Comparison of ENCODE assay signal across 17 cellular contexts in genomic region chr11:117912497-117912896, GRCh38. TPM values are rescaled to one million over a fixed set of nuclear protein-coding genes. Genes with fewer than 3 reads are reported as not detected.
DNase-seq lines count a peak whose midpoint lies in the region; ATAC-seq and TF ChIP-seq lines count a peak whose summit lies in the region.
"Had no signal": no experiment of that assay in that cellular context is flagged by ENCODE, and none has a peak within 500 bp of the region (broad histone marks: within the 10 kb centered on the region; RNA-seq: fewer than 3 reads in every experiment).

No MANE protein-coding gene starts in this region.

- DNase-seq in natural killer cell (no peak), posterior vena cava (ENCODE audit: low spot score) (peak; percentile 17), type B pancreatic cell (ENCODE audit: extremely low spot score, unreplicated experiment) (peak; percentile 24), heart left ventricle (no peak), MM.1S (no peak)
- no peak for DNase-seq in natural killer cell treated with Interleukin-12 subunit alpha and Interleukin-12 subunit beta and Interleukin-15 and Interleukin-18, amount 100 ng/mL, for 72 hours (ENCODE audit: low spot score)
- DNase-seq in activated naive CD8-positive, alpha-beta T cell treated with anti-CD3 and anti-CD28 coated beads, Interleukin-2, amount 50 U/mL, for 24 hours, result no peak
- DNase-seq: BE2C; CD4-positive, alpha-beta memory T cell; DMS79; EL; H7 had no signal

- H3K9ac ChIP-seq in MM.1S (ENCODE audit: low read length), result no peak overlapping the region

- no peaks in the 10 kb centered on the region for H3F3A ChIP-seq in MM.1S (ENCODE audit: insufficient read depth, low read length)

- no peak overlapping the region for H3K4me3 Mint-ChIP-seq in natural killer cell
- no peak overlapping the region for H3K4me3 Mint-ChIP-seq in natural killer cell treated with Interleukin-12 subunit alpha and Interleukin-12 subunit beta and Interleukin-15 and Interleukin-18, amount 100 ng/mL, for 72 hours
- H3K4me3 Mint-ChIP-seq in activated naive CD8-positive, alpha-beta T cell treated with anti-CD3 and anti-CD28 coated beads, Interleukin-2, amount 50 U/mL, for 24 hours, result no peak overlapping the region
- H3K4me3 Mint-ChIP-seq in type B pancreatic cell, result no peak overlapping the region
- H3K4me3 Mint-ChIP-seq: CD4-positive, alpha-beta memory T cell; GM23338 had no signal

- no peak overlapping the region for H3K4me2 ChIP-seq in MM.1S (ENCODE audit: low read depth, low read length)
- H3K4me2 ChIP-seq: A549, GM23338 had no signal

- H3K4me1 ChIP-seq in heart left ventricle, result peaks cover 0 to 4% (median 0%) of the 10 kb centered on the region in 12 donors
- H3K4me1 ChIP-seq in MM.1S (ENCODE audit: low read length), result no peaks in the 10 kb centered on the region

- intact Hi-C loops in natural killer cell (cut with micrococcal nuclease), result no loop called here
- intact Hi-C loops in posterior vena cava (cut with DNase I), result no loop called here
- intact Hi-C loops in heart left ventricle (cut with DNase I), result no loop called here

- H3K36me3 Mint-ChIP-seq in natural killer cell (no peaks in the 10 kb centered on the region), type B pancreatic cell (peaks cover 3% of the 10 kb centered on the region)
- no peaks in the 10 kb centered on the region for H3K36me3 Mint-ChIP-seq in natural killer cell treated with Interleukin-12 subunit alpha and Interleukin-12 subunit beta and Interleukin-15 and Interleukin-18, amount 100 ng/mL, for 72 hours
- H3K36me3 Mint-ChIP-seq in activated naive CD8-positive, alpha-beta T cell treated with anti-CD3 and anti-CD28 coated beads, Interleukin-2, amount 50 U/mL, for 24 hours (ENCODE audit: low read depth), result no peaks in the 10 kb centered on the region

- no peaks in the 10 kb centered on the region for H3K79me2 ChIP-seq in MM.1S (ENCODE audit: low read length)

- peaks cover 0 to 2% (median 0%) of the 10 kb centered on the region in 9 donors for H3K27me3 ChIP-seq in heart left ventricle
- H3K27me3 ChIP-seq in MM.1S (replicated peaks; ENCODE audit: insufficient read depth, low read length), result no peaks in the 10 kb centered on the region
- H3K27me3 ChIP-seq: BE2C had no signal

- peaks cover 0 to 12% of the 10 kb centered on the region in 2 donors for H3K27me3 Mint-ChIP-seq in natural killer cell (ENCODE audit: low read depth in 2 of 2)
- H3K27me3 Mint-ChIP-seq in natural killer cell treated with Interleukin-12 subunit alpha and Interleukin-12 subunit beta and Interleukin-15 and Interleukin-18, amount 100 ng/mL, for 72 hours, result peaks cover 0 to 3% of the 10 kb centered on the region in 2 donors
- H3K27me3 Mint-ChIP-seq in activated naive CD8-positive, alpha-beta T cell treated with anti-CD3 and anti-CD28 coated beads, Interleukin-2, amount 50 U/mL, for 24 hours, result no peaks in the 10 kb centered on the region
- H3K27me3 Mint-ChIP-seq in type B pancreatic cell, result peaks cover 12% of the 10 kb centered on the region

- H3K9me3 ChIP-seq in heart left ventricle (no peaks in the 10 kb centered on the region), MM.1S (replicated peaks; ENCODE audit: insufficient read depth, low read length) (no peaks in the 10 kb centered on the region)
- H3K9me3 ChIP-seq: A549, BE2C had no signal

- TF ChIP-seq CTCF in natural killer cell (IDR thresholded peaks at IDR 0.05), result no peak
- no peak for TF ChIP-seq CTCF in type B pancreatic cell (conservative IDR thresholded peaks at IDR 0.05)
- TF ChIP-seq CTCF in heart left ventricle (IDR thresholded peaks at IDR 0.05), result no peak
- TF ChIP-seq CTCF in MM.1S (IDR thresholded peaks at IDR 0.05; ENCODE audit: low read length), result no peak

- TF ChIP-seq POLR2A in heart left ventricle (IDR thresholded peaks at IDR 0.05), result no peak

- H3K27ac Mint-ChIP-seq in natural killer cell (no peak overlapping the region), type B pancreatic cell (no peak overlapping the region)
- H3K27ac Mint-ChIP-seq in natural killer cell treated with Interleukin-12 subunit alpha and Interleukin-12 subunit beta and Interleukin-15 and Interleukin-18, amount 100 ng/mL, for 72 hours, result no peak overlapping the region
- H3K27ac Mint-ChIP-seq in activated naive CD8-positive, alpha-beta T cell treated with anti-CD3 and anti-CD28 coated beads, Interleukin-2, amount 50 U/mL, for 24 hours, result no peak overlapping the region
- H3K27ac Mint-ChIP-seq: CD4-positive, alpha-beta memory T cell; GM23338 had no signal

- ATAC-seq in natural killer cell, result peak in 2 of 3 donors; percentile 41 to 50
- no peak for ATAC-seq in natural killer cell treated with Interleukin-12 subunit alpha and Interleukin-12 subunit beta and Interleukin-15 and Interleukin-18, amount 100 ng/mL, for 72 hours
- ATAC-seq in activated naive CD8-positive, alpha-beta T cell treated with anti-CD3 and anti-CD28 coated beads, Interleukin-2, amount 50 U/mL, for 24 hours, result peak; percentile 33
- ATAC-seq in heart left ventricle, result no peak
- ATAC-seq: A549, GM23338 had no signal

- H2AFZ ChIP-seq in MM.1S (ENCODE audit: low read length), result no peak overlapping the region
- H2AFZ ChIP-seq: GM23338 had no signal

- H3K4me1 Mint-ChIP-seq in natural killer cell (peaks cover 7 to 27% of the 10 kb centered on the region in 2 donors), type B pancreatic cell (ENCODE audit: unreplicated experiment) (peaks cover 34% of the 10 kb centered on the region)
- H3K4me1 Mint-ChIP-seq in natural killer cell treated with Interleukin-12 subunit alpha and Interleukin-12 subunit beta and Interleukin-15 and Interleukin-18, amount 100 ng/mL, for 72 hours (ENCODE audit: low read depth in 2 of 2), result peaks cover 11% of the 10 kb centered on the region in 2 donors
- H3K4me1 Mint-ChIP-seq in activated naive CD8-positive, alpha-beta T cell treated with anti-CD3 and anti-CD28 coated beads, Interleukin-2, amount 50 U/mL, for 24 hours, result peaks cover 9% of the 10 kb centered on the region

- no peak overlapping the region for H3K4me3 ChIP-seq in heart left ventricle
- H3K4me3 ChIP-seq in MM.1S (ENCODE audit: low read length), result no peak overlapping the region
- H3K4me3 ChIP-seq: A549, GM23338 had no signal

- H3K9me2 ChIP-seq in MM.1S (replicated peaks; ENCODE audit: insufficient read depth, low read length), result no peaks in the 10 kb centered on the region

- H3K27ac ChIP-seq in heart left ventricle (no peak overlapping the region), MM.1S (ENCODE audit: low read length) (no peak overlapping the region)
- H3K27ac ChIP-seq: A549, C4-2B had no signal

- WGBS in heart left ventricle, 4 donors, result 96 to 99% (median 98%) methylated on average over 7 of the region's 7 CpGs

- H3K36me3 ChIP-seq in heart left ventricle, result no peaks in the 10 kb centered on the region
- no peaks in the 10 kb centered on the region for H3K36me3 ChIP-seq in MM.1S (replicated peaks; ENCODE audit: insufficient read depth, low read length)
- H3K36me3 ChIP-seq: BE2C had no signal

- no peaks in the 10 kb centered on the region for H4K20me1 ChIP-seq in MM.1S (ENCODE audit: insufficient read depth, low read length)

- H3K9me3 Mint-ChIP-seq in natural killer cell (no peaks in the 10 kb centered on the region), type B pancreatic cell (no peaks in the 10 kb centered on the region)
- no peaks in the 10 kb centered on the region for H3K9me3 Mint-ChIP-seq in natural killer cell treated with Interleukin-12 subunit alpha and Interleukin-12 subunit beta and Interleukin-15 and Interleukin-18, amount 100 ng/mL, for 72 hours
- no peaks in the 10 kb centered on the region for H3K9me3 Mint-ChIP-seq in activated naive CD8-positive, alpha-beta T cell treated with anti-CD3 and anti-CD28 coated beads, Interleukin-2, amount 50 U/mL, for 24 hours
- H3K9me3 Mint-ChIP-seq: CD4-positive, alpha-beta memory T cell; GM23338 had no signal

RNA-seq across cellular contexts. Expression of gene TMPRSS13, which starts 16.7 kb away (rescaled TPM):
- total RNA-seq in natural killer cell (1 to 10 TPM; 1.6 to 1.8 (median 1.8) TPM), posterior vena cava (under 1 TPM; 0.24 to 0.37 TPM), type B pancreatic cell (ENCODE audit: low replicate concordance) (6.9 and 22.7 TPM in 2 replicates), heart left ventricle (under 1 TPM in 4 of 9 donors, not detected in 5; 0.06 to 0.51 (median 0.25) TPM)
- total RNA-seq in natural killer cell treated with Interleukin-12 subunit alpha and Interleukin-12 subunit beta and Interleukin-15 and Interleukin-18, amount 100 ng/mL, for 72 hours, result under 1 TPM; 0.19 to 0.36 TPM
- under 1 TPM; 0.03 to 0.08 TPM for polyA plus RNA-seq in heart left ventricle
- polyA plus RNA-seq: A549, AG04450, GM23338 had no signal

RNA-seq across cellular contexts. Expression of gene FXYD6, which starts 36.0 kb away (rescaled TPM):
- total RNA-seq in natural killer cell (under 1 TPM in 2 of 3 donors, not detected in 1; 0.20 to 0.90 TPM), posterior vena cava (100 to 1,000 TPM in 1 of 2 donors, 10 to 100 TPM in 1; 62.8 to 107 TPM), type B pancreatic cell (ENCODE audit: low replicate concordance) (22.9 and 66.6 TPM in 2 replicates), heart left ventricle (10 to 100 TPM; 24.6 to 51.2 (median 35.0) TPM)
- not detected for total RNA-seq in natural killer cell treated with Interleukin-12 subunit alpha and Interleukin-12 subunit beta and Interleukin-15 and Interleukin-18, amount 100 ng/mL, for 72 hours
- 10 to 100 TPM; 51.2 to 54.0 TPM for polyA plus RNA-seq in heart left ventricle
- total RNA-seq: CD4-positive, alpha-beta memory T cell; HT-29 had no signal

Comparison
In these comparisons a context has a peak if more than half of its experiments do, and no peak if none do; other contexts are left out.
1. ATAC-seq: peak in natural killer cell (2 of 3) and activated naive CD8-positive, alpha-beta T cell treated with anti-CD3 and anti-CD28 coated beads, Interleukin-2, amount 50 U/mL, for 24 hours (single experiment); none in natural killer cell treated with Interleukin-12 subunit alpha and Interleukin-12 subunit beta and Interleukin-15 and Interleukin-18, amount 100 ng/mL, for 72 hours (0 of 2) and heart left ventricle (0 of 4).
2. DNase-seq: peak in posterior vena cava (single experiment) and type B pancreatic cell (single experiment); none in natural killer cell (single experiment), natural killer cell treated with Interleukin-12 subunit alpha and Interleukin-12 subunit beta and Interleukin-15 and Interleukin-18, amount 100 ng/mL, for 72 hours (single experiment), activated naive CD8-positive, alpha-beta T cell treated with anti-CD3 and anti-CD28 coated beads, Interleukin-2, amount 50 U/mL, for 24 hours (single experiment), heart left ventricle (0 of 5) and MM.1S (single experiment).
3. RNA of gene FXYD6, which starts 36.0 kb away (total RNA-seq): 62.8 to 107 TPM in posterior vena cava, 22.9 to 66.6 TPM in type B pancreatic cell and 24.6 to 51.2 TPM in heart left ventricle; 0.20 to 0.90 TPM in natural killer cell and not detected in natural killer cell treated with Interleukin-12 subunit alpha and Interleukin-12 subunit beta and Interleukin-15 and Interleukin-18, amount 100 ng/mL, for 72 hours; every median in the first group is over 10 times any median in the second.